Comparison of ENCODE assay signal across 16 cellular contexts in the genomic region with DNA sequence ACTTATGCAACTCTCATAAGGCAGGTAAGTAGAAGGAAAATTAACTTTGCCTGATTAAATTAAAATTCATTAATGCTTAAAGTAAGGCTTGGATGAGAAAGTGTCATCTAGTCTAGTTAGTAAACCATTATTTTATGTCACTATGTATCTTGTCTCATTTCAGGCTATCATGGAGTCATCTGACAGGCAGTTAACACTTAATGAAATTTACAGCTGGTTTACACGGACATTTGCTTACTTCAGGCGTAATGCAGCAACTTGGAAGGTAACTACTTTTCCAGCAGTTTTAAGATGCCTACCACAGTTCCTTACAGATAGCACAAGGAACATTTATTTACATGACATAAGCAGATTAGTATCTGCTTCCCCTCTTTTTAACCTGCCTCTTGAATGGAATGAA.
"Had no signal": no experiment of that assay in that cellular context is flagged by ENCODE, and none has a peak within 500 bp of the region (broad histone marks: within the 10 kb centered on the region; RNA-seq: fewer than 3 reads in every experiment).

No MANE protein-coding gene starts in this region.

- H2AFZ ChIP-seq: hepatocyte had no signal

- H3K79me2 ChIP-seq: hepatocyte had no signal

- DNase-seq: activated CD4-positive, alpha-beta memory T cell treated with anti-CD3 and anti-CD28 coated beads, Interleukin-2, amount 10 ng/mL, durations not matched to agents 7 days and 5 days; activated CD4-positive, alpha-beta T cell treated with anti-CD3 and anti-CD28 coated beads for 48 hours; activated CD4-positive, CD25-positive, alpha-beta regulatory T cell; activated CD8-positive, alpha-beta memory T cell treated with anti-CD3 and anti-CD28 coated beads, Interleukin-2, amount 10 ng/mL, durations not matched to agents 7 days and 5 days; activated naive CD4-positive, alpha-beta T cell; activated naive CD8-positive, alpha-beta T cell treated with anti-CD3 and anti-CD28 coated beads for 36 hours; amniotic stem cell; dermis blood vessel endothelial cell; effector memory CD4-positive, alpha-beta T cell; right lobe of liver; stimulated activated CD4-positive, alpha-beta T cell treated with anti-CD3 and anti-CD28 coated beads, Interleukin-4, amount 100 ng/mL, for 1 hour; stomach; trophoblast cell had no signal

- H3K36me3 ChIP-seq: right lobe of liver, stomach had no signal

- H3K4me3 ChIP-seq: hepatocyte, lung, right lobe of liver, smooth muscle cell, stomach had no signal

- H3K27ac ChIP-seq: hepatocyte, right lobe of liver, stomach had no signal

- H3K27me3 ChIP-seq: hepatocyte, right lobe of liver, stomach had no signal

- H3K4me2 ChIP-seq: hepatocyte had no signal

- H3K9me3 ChIP-seq: right lobe of liver, stomach had no signal
